9 cellular contexts compared by ENCODE assay signal in the genomic region with DNA sequence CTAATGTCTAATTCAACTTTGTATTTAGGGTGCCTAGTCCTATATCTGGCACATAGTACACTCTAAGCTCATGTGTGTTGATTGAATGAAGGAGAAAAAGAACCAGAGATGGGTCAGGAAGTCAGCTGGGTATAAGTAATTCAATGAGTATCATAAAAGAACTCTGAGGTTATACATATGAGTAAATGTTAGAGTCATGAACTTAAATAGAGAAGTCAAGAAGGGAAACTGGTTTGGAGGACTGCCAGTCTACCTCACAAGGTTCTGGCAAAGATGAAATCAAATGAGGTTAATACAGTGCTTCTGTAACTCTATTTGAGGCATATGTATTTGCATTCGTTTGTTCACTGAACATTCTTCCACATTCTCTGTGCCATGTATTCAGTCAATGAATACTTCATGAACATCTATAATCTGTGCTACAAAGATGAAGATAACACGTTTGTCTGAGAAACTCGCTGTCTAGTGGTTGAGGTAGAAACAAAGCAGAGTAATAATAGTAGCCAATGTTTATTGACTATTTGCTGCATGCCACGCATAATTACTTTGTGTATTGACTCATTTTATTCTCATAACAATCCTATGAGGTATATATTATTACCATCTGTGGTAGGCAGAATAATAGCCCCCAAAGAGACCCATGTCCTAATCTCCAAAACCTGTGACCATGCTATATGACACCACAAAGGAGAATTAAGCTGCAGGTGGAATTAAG.
DNase-seq lines count a peak whose midpoint lies in the region; ATAC-seq, FAIRE-seq and TF ChIP-seq lines count a peak whose summit lies in the region.
"Had no signal": no experiment of that assay in that cellular context is flagged by ENCODE, and none has a peak within 500 bp of the region (broad histone marks: within the 10 kb centered on the region; RNA-seq: fewer than 3 reads in every experiment).

No MANE protein-coding gene starts in this region.

- no peaks in the 10 kb centered on the region for H3K79me2 ChIP-seq in astrocyte (ENCODE audit: insufficient read depth, low read length)

- H3K4me3 ChIP-seq in BLaER1 treated with 17β-estradiol and CSF1 and Interleukin-3, amounts not matched to agents 10 nM and 100 nM = no peak overlapping the region
- no peak overlapping the region for H3K4me3 ChIP-seq in astrocyte (ENCODE audit: insufficient read depth, low read depth, low read length)
- no peak overlapping the region for H3K4me3 ChIP-seq in coronary artery

- H3K27me3 ChIP-seq in BLaER1 treated with 17β-estradiol and CSF1 and Interleukin-3, amounts not matched to agents 10 nM and 100 nM = peaks cover 0 to 56% (median 0%) of the 10 kb centered on the region in 11 experiments; a peak in 4 of 22 replicates
- H3K27me3 ChIP-seq in astrocyte (ENCODE audit: insufficient read depth, low read length) = no peaks in the 10 kb centered on the region

- H3K4me1 Mint-ChIP-seq in astrocyte (ENCODE audit: low read depth, unreplicated experiment) = peaks cover 4% of the 10 kb centered on the region

- peaks cover 25 to 64% (median 46%) of the 10 kb centered on the region in 10 experiments for H3K4me1 ChIP-seq in BLaER1 treated with 17β-estradiol and CSF1 and Interleukin-3, amounts not matched to agents 10 nM and 100 nM
- H3K4me1 ChIP-seq in astrocyte (ENCODE audit: insufficient read depth, low read length) = no peaks in the 10 kb centered on the region

- no peak overlapping the region for H3K4me3 Mint-ChIP-seq in astrocyte (ENCODE audit: unreplicated experiment)
- H3K4me3 Mint-ChIP-seq: nephron had no signal

- H3K9ac ChIP-seq in BLaER1 treated with 17β-estradiol and CSF1 and Interleukin-3, amounts not matched to agents 10 nM and 100 nM = no peak overlapping the region
- H3K9ac ChIP-seq in astrocyte (ENCODE audit: low read length) = no peak overlapping the region

- FAIRE-seq in astrocyte (lab: Jason Lieb, UNC) = peak; percentile 20

- ATAC-seq in GM19351 (IDR thresholded peaks at IDR 0.05; ENCODE audit: unreplicated experiment) (peak; percentile 43), HG03520 (IDR thresholded peaks at IDR 0.05; ENCODE audit: unreplicated experiment) (peak; percentile 51), left ventricle myocardium superior (no peak)

- H2AFZ ChIP-seq in astrocyte (ENCODE audit: low read depth, low read length) = no peak overlapping the region

- H3K4me2 ChIP-seq in BLaER1 treated with 17β-estradiol and CSF1 and Interleukin-3, amounts not matched to agents 10 nM and 100 nM = peak overlapping the region; percentile 11 to 67 (median 27); a peak in 19 of 22 replicates
- H3K4me2 ChIP-seq in astrocyte (ENCODE audit: low read length) = no peak overlapping the region

- H3K27ac ChIP-seq in BLaER1 treated with 17β-estradiol and CSF1 and Interleukin-3, amounts not matched to agents 10 nM and 100 nM = no peak overlapping the region
- no peak overlapping the region for H3K27ac ChIP-seq in astrocyte (ENCODE audit: low read depth, low read length)
- H3K27ac ChIP-seq in coronary artery = no peak overlapping the region

- DNase-seq in astrocyte (ENCODE audit: low read depth) = peak; percentile 81
- DNase-seq in cortex of kidney (lab: John Stamatoyannopoulos, UW) = no peak
- DNase-seq in coronary artery (ENCODE audit: low spot score) = no peak
- DNase-seq in C1 segment of cervical spinal cord (lab: John Stamatoyannopoulos, UW) = no peak
- no peak for DNase-seq in left ventricle myocardium superior

- no peaks in the 10 kb centered on the region for H3K36me3 ChIP-seq in BLaER1 treated with 17β-estradiol and CSF1 and Interleukin-3, amounts not matched to agents 10 nM and 100 nM
- H3K36me3 ChIP-seq in astrocyte (ENCODE audit: insufficient read depth, low read length) = no peaks in the 10 kb centered on the region

- no peaks in the 10 kb centered on the region for H3K36me3 Mint-ChIP-seq in astrocyte (ENCODE audit: low read depth, unreplicated experiment)

- H3K27ac Mint-ChIP-seq in astrocyte (ENCODE audit: unreplicated experiment) = no peak overlapping the region
- H3K27ac Mint-ChIP-seq: nephron had no signal

- H3K9me3 ChIP-seq in BLaER1 treated with 17β-estradiol and CSF1 and Interleukin-3, amounts not matched to agents 10 nM and 100 nM (replicated peaks in 1 of 11) = peaks cover 0 to 12% (median 8%) of the 10 kb centered on the region in 11 experiments; a peak in 9 of 22 replicates
- no peaks in the 10 kb centered on the region for H3K9me3 ChIP-seq in astrocyte (ENCODE audit: insufficient read depth, low read depth, low read length)

- H3K27me3 Mint-ChIP-seq in astrocyte (ENCODE audit: low read depth, unreplicated experiment) = peaks cover 3% of the 10 kb centered on the region

- H3K9me3 Mint-ChIP-seq in astrocyte (ENCODE audit: unreplicated experiment) = no peaks in the 10 kb centered on the region

- TF ChIP-seq CTCF in astrocyte (IDR thresholded peaks at IDR 0.05; ENCODE audit: insufficient read depth, low read depth, low read length) (no peak), coronary artery (IDR thresholded peaks at IDR 0.05) (no peak)

- intact Hi-C loops in left ventricle myocardium superior (cut with micrococcal nuclease) = no loop called here

- H4K20me1 ChIP-seq in BLaER1 treated with 17β-estradiol and CSF1 and Interleukin-3, amounts not matched to agents 10 nM and 100 nM = no peaks in the 10 kb centered on the region
- H4K20me1 ChIP-seq in astrocyte (ENCODE audit: insufficient read depth, low read length) = no peaks in the 10 kb centered on the region
